Comparison of ENCODE assay signal across 13 cellular contexts in genomic region chr7:88309845-88310244, GRCh38. TPM values are rescaled to one million over a fixed set of nuclear protein-coding genes. Genes with fewer than 3 reads are reported as not detected.
"Had no signal": no experiment of that assay in that cellular context is flagged by ENCODE, and none has a peak within 500 bp of the region (broad histone marks: within the 10 kb centered on the region; RNA-seq: fewer than 3 reads in every experiment).

No MANE protein-coding gene starts in this region.

- H3K36me3 Mint-ChIP-seq: activated CD4-positive, alpha-beta memory T cell treated with anti-CD3 and anti-CD28 coated beads for 36 hours; activated CD8-positive, alpha-beta memory T cell treated with anti-CD3 and anti-CD28 coated beads, Interleukin-2, amount 10 ng/mL, durations not matched to agents 7 days and 5 days; activated naive CD4-positive, alpha-beta T cell treated with anti-CD3 and anti-CD28 coated beads, Interleukin-2, amount 10 ng/mL, durations not matched to agents 7 days and 5 days; naive thymus-derived CD4-positive, alpha-beta T cell; stimulated activated memory B cell treated with anti-CD40 and anti-IgM and Interleukin-4, amounts not matched to agents 10 μg/mL and 1 μg/mL and 100 μg/mL, for 72 hours had no signal

- H3K27ac ChIP-seq: vagina had no signal

- H3K4me3 ChIP-seq: transverse colon, vagina had no signal

- H3K9me3 Mint-ChIP-seq: activated CD4-positive, alpha-beta memory T cell treated with anti-CD3 and anti-CD28 coated beads for 36 hours; activated naive CD4-positive, alpha-beta T cell treated with anti-CD3 and anti-CD28 coated beads, Interleukin-2, amount 10 ng/mL, durations not matched to agents 7 days and 5 days; activated T-cell treated with anti-CD3 and anti-CD28 coated beads, Interleukin-2, amount 50 U/mL, for 24 hours; naive thymus-derived CD4-positive, alpha-beta T cell; stimulated activated memory B cell treated with anti-CD40 and anti-IgM and Interleukin-4, amounts not matched to agents 10 μg/mL and 1 μg/mL and 100 μg/mL, for 72 hours had no signal

- H3K27ac Mint-ChIP-seq: activated CD4-positive, alpha-beta memory T cell treated with anti-CD3 and anti-CD28 coated beads for 36 hours; activated CD4-positive, alpha-beta T cell treated with anti-CD3 and anti-CD28 coated beads for 36 hours; activated CD8-positive, alpha-beta memory T cell treated with anti-CD3 and anti-CD28 coated beads, Interleukin-2, amount 10 ng/mL, durations not matched to agents 7 days and 5 days; activated naive CD4-positive, alpha-beta T cell treated with anti-CD3 and anti-CD28 coated beads, Interleukin-2, amount 10 ng/mL, durations not matched to agents 7 days and 5 days; activated T-cell treated with anti-CD3 and anti-CD28 coated beads, Interleukin-2, amount 50 U/mL, for 24 hours; naive thymus-derived CD4-positive, alpha-beta T cell; stimulated activated memory B cell treated with anti-CD40 and anti-IgM and Interleukin-4, amounts not matched to agents 10 μg/mL and 1 μg/mL and 100 μg/mL, for 72 hours; T-helper 17 cell had no signal

- H3K4me3 Mint-ChIP-seq: activated CD4-positive, alpha-beta memory T cell treated with anti-CD3 and anti-CD28 coated beads for 36 hours; activated CD4-positive, alpha-beta T cell treated with anti-CD3 and anti-CD28 coated beads for 36 hours; activated CD8-positive, alpha-beta memory T cell treated with anti-CD3 and anti-CD28 coated beads, Interleukin-2, amount 10 ng/mL, durations not matched to agents 7 days and 5 days; activated naive CD4-positive, alpha-beta T cell treated with anti-CD3 and anti-CD28 coated beads, Interleukin-2, amount 10 ng/mL, durations not matched to agents 7 days and 5 days; activated T-cell treated with anti-CD3 and anti-CD28 coated beads, Interleukin-2, amount 50 U/mL, for 24 hours; naive thymus-derived CD4-positive, alpha-beta T cell; stimulated activated memory B cell treated with anti-CD40 and anti-IgM and Interleukin-4, amounts not matched to agents 10 μg/mL and 1 μg/mL and 100 μg/mL, for 72 hours; T-helper 17 cell had no signal

- H3K9me3 ChIP-seq: transverse colon, vagina had no signal

- DNase-seq: activated CD4-positive, alpha-beta memory T cell treated with anti-CD3 and anti-CD28 coated beads for 36 hours; activated CD4-positive, alpha-beta T cell treated with anti-CD3 and anti-CD28 coated beads for 36 hours; activated CD8-positive, alpha-beta memory T cell treated with anti-CD3 and anti-CD28 coated beads, Interleukin-2, amount 10 ng/mL, durations not matched to agents 7 days and 5 days; activated naive CD4-positive, alpha-beta T cell treated with anti-CD3 and anti-CD28 coated beads, Interleukin-2, amount 10 ng/mL, durations not matched to agents 7 days and 5 days; activated T-cell treated with anti-CD3 and anti-CD28 coated beads, Interleukin-2, amount 50 U/mL, for 24 hours; hippocampal formation; naive thymus-derived CD4-positive, alpha-beta T cell; stimulated activated CD4-positive, alpha-beta T cell treated with anti-CD3 and anti-CD28 coated beads, Interleukin-1b, Interleukin-23, amount 100 ng/mL, for 48 hours; T-helper 17 cell; transverse colon had no signal

- ATAC-seq: activated CD4-positive, alpha-beta T cell treated with anti-CD3 and anti-CD28 coated beads for 36 hours; activated CD8-positive, alpha-beta memory T cell treated with anti-CD3 and anti-CD28 coated beads, Interleukin-2, amount 10 ng/mL, durations not matched to agents 7 days and 5 days; left lobe of liver; naive thymus-derived CD4-positive, alpha-beta T cell; stimulated activated memory B cell treated with anti-CD40 and anti-IgM and Interleukin-4, amounts not matched to agents 10 μg/mL and 1 μg/mL and 100 μg/mL, for 72 hours; T-helper 17 cell had no signal

- H3K36me3 ChIP-seq: transverse colon, vagina had no signal

- H3K27me3 ChIP-seq: transverse colon, vagina had no signal

RNA-seq across cellular contexts. Expression of gene STEAP4, which starts 3.2 kb away (rescaled TPM):
- total RNA-seq: activated CD4-positive, alpha-beta memory T cell treated with anti-CD3 and anti-CD28 coated beads for 36 hours; activated CD4-positive, alpha-beta T cell treated with anti-CD3 and anti-CD28 coated beads for 36 hours had no signal
- polyA plus RNA-seq: naive thymus-derived CD4-positive, alpha-beta T cell had no signal
